8 cellular contexts compared by ENCODE assay signal in genomic region chr10:75408911-75409885, GRCh38. TPM values are rescaled to one million over a fixed set of nuclear protein-coding genes. Genes with fewer than 3 reads are reported as not detected.
DNase-seq lines count a peak whose midpoint lies in the region; ATAC-seq, FAIRE-seq and TF ChIP-seq lines count a peak whose summit lies in the region.

No MANE protein-coding gene starts in this region.

- no peaks in the 10 kb centered on the region for H3K9me2 ChIP-seq in SK-N-SH

- H3K56ac ChIP-seq in H1 (replicated peaks; ENCODE audit: insufficient read length, low read depth, low read length), result no peak overlapping the region

- H4K8ac ChIP-seq in H1 (ENCODE audit: extremely low read depth, insufficient read depth, low read length), result no peak overlapping the region; the same call in 1 of the 2 replicates

- TF ChIP-seq RAD21 in SK-N-SH (IDR thresholded peaks at IDR 0.05; ENCODE audit: low read length) (no peak), H1 (IDR thresholded peaks at IDR 0.05 in 1 of 2, conservative IDR thresholded peaks at IDR 0.05 in 1 of 2; ENCODE audit: low read depth in 2 of 2, low read length in 2 of 2) (peak in 1 of 2 experiments; percentile 32; a peak in 1 of 4 replicates)

- no peak overlapping the region for H3K27ac ChIP-seq in HUES6 (ENCODE audit: low read depth, low read length)
- peak overlapping the region; percentile 24 to 80 for H3K27ac ChIP-seq in SK-N-SH (ENCODE audit: low read depth in 2 of 2, low read length in 1 of 2)
- H3K27ac ChIP-seq in H1 (ENCODE audit: low read depth, low read length), result no peak overlapping the region
- peak overlapping the region; percentile 78 to 88 for H3K27ac ChIP-seq in lung (ENCODE audit: low read depth in 1 of 2, low read length in 1 of 2)
- H3K27ac ChIP-seq in thoracic aorta, result peak overlapping the region; percentile 95

- DNase-seq in activated T-cell treated with anti-CD3 and anti-CD28 coated beads, Interleukin-2, amount 50 U/mL, for 1 hour, result peak; percentile 43
- no peak for DNase-seq in activated T-cell treated with anti-CD3 and anti-CD28 coated beads for 4 hours
- DNase-seq in SK-N-SH, result peak; percentile 98
- DNase-seq in H1 (ENCODE audit: low read depth in 1 of 2, low spot score in 2 of 2), result peak in 1 of 2 experiments; percentile 86
- peak; percentile 83 for DNase-seq in lung (ENCODE audit: low spot score)
- DNase-seq in thoracic aorta (ENCODE audit: low spot score), result no peak
- no peak for DNase-seq in NK-92 treated with Interleukin-12 subunit alpha and Interleukin-12 subunit beta, amount 100 ng/mL, for 24 hours (lab: John Stamatoyannopoulos, UW)

- no peak overlapping the region for H4K5ac ChIP-seq in H1 (ENCODE audit: insufficient read length, low read depth, low read length)

- H2AK5ac ChIP-seq in H1 (ENCODE audit: low read depth, low read length), result no peak overlapping the region

- WGBS in SK-N-SH (ENCODE audit: low lambda C conversion rate), result 7% methylated on average over 23 of the region's 76 CpGs
- 1% methylated on average over 23 of the region's 76 CpGs; no CpG with 5 or more reads in 1 of the 2 experiments for WGBS in H1 (ENCODE audit: extremely low coverage in 1 of 2, insufficient coverage in 1 of 2, insufficient read length in 1 of 2, insufficient replicate concordance in 2 of 2, low coverage in 1 of 2, low lambda C conversion rate in 2 of 2, missing lambda C conversion rate in 1 of 2), 2 experiments
- 1 to 2% methylated on average over 58 to 76 of the region's 76 CpGs for WGBS in lung, 2 donors

- H3K79me1 ChIP-seq in H1 (ENCODE audit: low read depth, low read length), result no peaks in the 10 kb centered on the region

- H2BK120ac ChIP-seq in H1 (replicated peaks; ENCODE audit: low read depth, low read length), result no peak overlapping the region

- ATAC-seq in lung (ENCODE audit: insufficient read depth, low FRiP score), result peak; percentile 86
- ATAC-seq in thoracic aorta (ENCODE audit: insufficient number of reproducible peaks, low FRiP score, low read depth), result peak; percentile 85

- no peak overlapping the region for H4K91ac ChIP-seq in H1 (replicated peaks; ENCODE audit: insufficient read length, low read length)

- H3K4me2 ChIP-seq in SK-N-SH (peak overlapping the region; percentile 93), H1 (ENCODE audit: insufficient read depth in 1 of 2, low read depth in 2 of 2, low read length in 2 of 2) (peak overlapping the region; percentile 82 to 92)

- H3K9me3 ChIP-seq in HUES6 (ENCODE audit: control insufficient read depth, insufficient read depth, low read depth, low read length) (no peaks in the 10 kb centered on the region), SK-N-SH (no peaks in the 10 kb centered on the region), H1 (ENCODE audit: insufficient read depth in 2 of 2, low read depth in 1 of 2, low read length in 1 of 2) (no peaks in the 10 kb centered on the region; a peak in 1 of 4 replicates), lung (ENCODE audit: control insufficient read depth in 2 of 2, insufficient read depth in 1 of 2, low read length in 1 of 2) (no peaks in the 10 kb centered on the region), thoracic aorta (no peaks in the 10 kb centered on the region)

- no peaks in the 10 kb centered on the region for H3K36me3 ChIP-seq in HUES6 (ENCODE audit: control insufficient read depth, insufficient read depth, low read length)
- H3K36me3 ChIP-seq in SK-N-SH (replicated peaks in 1 of 2; ENCODE audit: control insufficient read depth in 1 of 2, insufficient read depth in 2 of 2, low read length in 1 of 2), result peaks cover 0 to 7% of the 10 kb centered on the region in 2 experiments
- peaks cover 0 to 10% (median 0%) of the 10 kb centered on the region in 4 experiments; a peak in 1 of 8 replicates for H3K36me3 ChIP-seq in H1 (ENCODE audit: control insufficient read depth in 2 of 4, insufficient read depth in 4 of 4, low read length in 3 of 4)
- H3K36me3 ChIP-seq in lung (ENCODE audit: control insufficient read depth in 2 of 2, insufficient read depth in 2 of 2, low read length in 2 of 2), result no peaks in the 10 kb centered on the region
- H3K36me3 ChIP-seq in thoracic aorta, result no peaks in the 10 kb centered on the region

- no peak overlapping the region for H2BK15ac ChIP-seq in H1 (ENCODE audit: low read length)

- H2BK5ac ChIP-seq in H1 (ENCODE audit: low read depth, low read length), result no peak overlapping the region

- CTCF ChIA-PET in SK-N-SH (lab: Yijun Ruan, JAX) (interaction anchor here (0.8 kb wide), 1 partner anchor 15 kb away, joined by 3 read pairs; no protein-coding TSS in a partner anchor), H1 (lab: Charles Lee; ENCODE audit: partially characterized antibody) (interaction anchor here (0.6 to 2.1 kb wide), 3 partner anchors 10 to 291 kb away, joined by 3 to 7 read pairs (median 3); no protein-coding TSS in a partner anchor)

- H2BK20ac ChIP-seq in H1 (ENCODE audit: low read length), result no peak overlapping the region

- peaks cover 99% of the 10 kb centered on the region for H3K27me3 ChIP-seq in HUES6 (ENCODE audit: control insufficient read depth, insufficient read depth, low read length)
- no peaks in the 10 kb centered on the region for H3K27me3 ChIP-seq in SK-N-SH (ENCODE audit: insufficient read depth)
- H3K27me3 ChIP-seq in H1 (replicated peaks in 1 of 4; ENCODE audit: control insufficient read depth in 3 of 4, extremely low read depth in 1 of 4, insufficient read depth in 3 of 4, low read length in 3 of 4), result peaks cover 77 to 99% (median 95%) of the 10 kb centered on the region in 4 experiments
- H3K27me3 ChIP-seq in lung (ENCODE audit: control insufficient read depth, insufficient read depth), result no peaks in the 10 kb centered on the region
- H3K27me3 ChIP-seq in thoracic aorta (replicated peaks; ENCODE audit: insufficient read depth), result no peaks in the 10 kb centered on the region

- no peak overlapping the region for H3K23ac ChIP-seq in H1 (ENCODE audit: insufficient read length)

- no peak for FAIRE-seq in H1 (lab: Jason Lieb, UNC)

- H2BK12ac ChIP-seq in H1 (ENCODE audit: low read depth, low read length), result 0 out of 2 replicates have a peak overlapping the region, but pooled peaks have one; percentile 9

- peaks cover 5% of the 10 kb centered on the region for H3F3A ChIP-seq in SK-N-SH (replicated peaks; ENCODE audit: insufficient read depth)

- H3K9ac ChIP-seq in HUES6 (ENCODE audit: low read length), result peak overlapping the region; percentile 56
- H3K9ac ChIP-seq in SK-N-SH, result peak overlapping the region; percentile 82
- H3K9ac ChIP-seq in H1 (replicated peaks in 1 of 4; ENCODE audit: extremely low read depth in 1 of 4, low read depth in 3 of 4, low read length in 3 of 4), result no peak overlapping the region; a peak in 1 of 7 replicates

- H4K20me1 ChIP-seq in SK-N-SH (ENCODE audit: insufficient read depth) (no peaks in the 10 kb centered on the region), H1 (replicated peaks in 1 of 2; ENCODE audit: control insufficient read depth in 1 of 2, insufficient read depth in 2 of 2, low read length in 2 of 2) (peaks cover 18 to 21% of the 10 kb centered on the region in 2 experiments)

- TF ChIP-seq EP300 in SK-N-SH (IDR thresholded peaks at IDR 0.05; ENCODE audit: borderline replicate concordance in 1 of 2, low read depth in 1 of 2, low read length in 1 of 2) (no peak), H1 (IDR thresholded peaks at IDR 0.05; ENCODE audit: borderline replicate concordance in 1 of 2, low read depth in 2 of 2, low read length in 2 of 2) (no peak)

- no peak overlapping the region for H3K14ac ChIP-seq in H1 (ENCODE audit: insufficient read length)

- H3K18ac ChIP-seq in H1 (ENCODE audit: extremely low read depth, low read length), result no peak overlapping the region; the same call in 1 of the 2 replicates

- TF ChIP-seq CTCF in SK-N-SH (IDR thresholded peaks at IDR 0.05), result no peak
- TF ChIP-seq CTCF in H1 (IDR thresholded peaks at IDR 0.05; ENCODE audit: control extremely low read depth in 1 of 3, insufficient read depth in 1 of 3, low read depth in 1 of 3, low read length in 3 of 3), result peak in 1 of 3 experiments; percentile 5; a peak in 1 of 4 replicates
- no peak for TF ChIP-seq CTCF in lung (IDR thresholded peaks at IDR 0.05; ENCODE audit: control extremely low read depth, extremely low read depth)
- no peak for TF ChIP-seq CTCF in thoracic aorta (IDR thresholded peaks at IDR 0.05)

- POLR2A ChIA-PET in SK-N-SH (lab: Yijun Ruan, JAX) (interaction anchor here (1.2 kb wide), 1 partner anchor 99 kb away, joined by 4 read pairs; no protein-coding TSS in a partner anchor), H1 (lab: Charles Lee; ENCODE audit: partially characterized antibody) (interaction anchor here (1.1 to 1.4 kb wide), 2 partner anchors 10 to 13 kb away, joined by 4 read pairs; no protein-coding TSS in a partner anchor)

- H3K4ac ChIP-seq in H1 (replicated peaks; ENCODE audit: insufficient read length, low read depth, low read length), result no peak overlapping the region

- peak overlapping the region; percentile 80 for H3K4me3 ChIP-seq in HUES6 (ENCODE audit: low read depth, low read length)
- peak overlapping the region; percentile 92 to 93 for H3K4me3 ChIP-seq in SK-N-SH (ENCODE audit: low read depth in 2 of 2, low read length in 1 of 2)
- H3K4me3 ChIP-seq in H1 (ENCODE audit: extremely low read depth in 1 of 4, insufficient read depth in 2 of 4, low read depth in 3 of 4, low read length in 4 of 4), result peak overlapping the region; percentile 67 to 82 (median 72)
- H3K4me3 ChIP-seq in lung, result peak overlapping the region; percentile 71
- peak overlapping the region; percentile 94 for H3K4me3 ChIP-seq in thoracic aorta

- peaks cover 7% of the 10 kb centered on the region; the same call in 1 of the 2 replicates for H3K23me2 ChIP-seq in H1 (ENCODE audit: low read depth, low read length)

- H2AFZ ChIP-seq in SK-N-SH (ENCODE audit: low read depth) (peak overlapping the region; percentile 96), H1 (ENCODE audit: low read length) (peak overlapping the region; percentile 70; the same call in 1 of the 2 replicates)

- H3K79me2 ChIP-seq in SK-N-SH (ENCODE audit: insufficient read depth), result peaks cover 12% of the 10 kb centered on the region
- no peaks in the 10 kb centered on the region for H3K79me2 ChIP-seq in H1 (ENCODE audit: control insufficient read depth in 1 of 2, insufficient read depth in 2 of 2, low read length in 2 of 2)

- TF ChIP-seq POLR2A in H1 (IDR thresholded peaks at IDR 0.05; ENCODE audit: control extremely low read depth in 1 of 2, low read depth in 2 of 2, low read length in 2 of 2), result no peak

- H3K4me1 ChIP-seq in HUES6 (ENCODE audit: control insufficient read depth, insufficient read depth, low read length) (peaks cover 41% of the 10 kb centered on the region), SK-N-SH (ENCODE audit: control insufficient read depth in 1 of 2, insufficient read depth in 2 of 2, low read depth in 1 of 2, low read length in 1 of 2) (peaks cover 0 to 11% of the 10 kb centered on the region in 2 experiments; a peak in 1 of 4 replicates), H1 (replicated peaks in 1 of 4; ENCODE audit: control insufficient read depth in 3 of 4, insufficient read depth in 4 of 4, low read length in 3 of 4) (peaks cover 8 to 23% (median 13%) of the 10 kb centered on the region in 4 experiments), lung (ENCODE audit: control insufficient read depth in 2 of 2, insufficient read depth in 2 of 2, low read length in 2 of 2) (peaks cover 0 to 8% of the 10 kb centered on the region in 2 donors), thoracic aorta (ENCODE audit: control insufficient read depth in 1 of 2, low read depth in 2 of 2) (peaks cover 2 to 24% of the 10 kb centered on the region in 2 donors)

RNA-seq across cellular contexts. Expression of gene ZNF503, which starts 7.6 kb away (rescaled TPM):
- polyA plus RNA-seq in SK-N-SH (2012; rRNA removed) (4.5 and 5.9 TPM in 2 replicates), H1 (2011; rRNA removed) (0.03 and 0.09 TPM in 2 replicates), lung (10 to 100 TPM; 11.7 to 32.1 TPM)
- 6.5 and 10.6 TPM in 2 replicates for polyA plus RNA-seq in SK-N-SH (2012; cell fraction: cytosol; rRNA removed)
- polyA plus RNA-seq in SK-N-SH (2012; cell fraction: nucleus; rRNA removed), result 18.3 and 26.9 TPM in 2 replicates
- 0.13 and 0.27 TPM in 2 replicates for total RNA-seq in H1 (2021; fragmentation: NEBNext Ultra II Directional; extraction: Animal tissue kit (Norgen Biotek cat#: 25700))
- polyA plus RNA-seq in H1 (2011; cell fraction: cytosol; rRNA removed), result 0.05 TPM
- polyA plus RNA-seq in H1 (2011; cell fraction: nucleus; rRNA removed), result 0.13 TPM
- polyA plus RNA-seq in H1 (2012, experiment 1 of 2), result 0.07 to 0.11 TPM (median 0.08 TPM) in 4 replicates
- polyA plus RNA-seq in H1 (2012, experiment 2 of 2), result 0.14 TPM
- polyA plus RNA-seq in H1 (2013, experiment 1 of 2), result 0.20 TPM
- 0.13 TPM for polyA plus RNA-seq in H1 (2013, experiment 2 of 2)
- not detected in 2 replicates for polyA minus RNA-seq in H1 (2011; rRNA and poly(A)+ RNA removed)
- not detected for polyA minus RNA-seq in H1 (2011; cell fraction: cytosol; rRNA and poly(A)+ RNA removed)
- 0.20 TPM for polyA minus RNA-seq in H1 (2011; cell fraction: nucleus; rRNA and poly(A)+ RNA removed)
- total RNA-seq in lung (10 to 100 TPM; 24.8 to 37.8 TPM), thoracic aorta (10 to 100 TPM; 28.8 to 42.3 TPM)

RNA-seq across cellular contexts. Expression of gene LRMDA, which starts 22.2 kb away (rescaled TPM):
- 0.37 and 0.95 TPM in 2 replicates for polyA plus RNA-seq in SK-N-SH (2012; rRNA removed)
- 0.08 and 0.41 TPM in 2 replicates for polyA plus RNA-seq in SK-N-SH (2012; cell fraction: cytosol; rRNA removed)
- polyA plus RNA-seq in SK-N-SH (2012; cell fraction: nucleus; rRNA removed), result 0.13 and 0.32 TPM in 2 replicates
- total RNA-seq in H1 (2021; fragmentation: NEBNext Ultra II Directional; extraction: Animal tissue kit (Norgen Biotek cat#: 25700)), result 0.86 and 2.4 TPM in 2 replicates
- polyA plus RNA-seq in H1 (2011; rRNA removed), result 0.52 and 2.8 TPM in 2 replicates
- polyA plus RNA-seq in H1 (2011; cell fraction: cytosol; rRNA removed), result 1.9 TPM
- polyA plus RNA-seq in H1 (2011; cell fraction: nucleus; rRNA removed), result 2.3 TPM
- polyA plus RNA-seq in H1 (2012, experiment 1 of 2), result 1.3 to 4.1 TPM (median 3.0 TPM) in 4 replicates
- polyA plus RNA-seq in H1 (2012, experiment 2 of 2), result 0.24 TPM
- polyA plus RNA-seq in H1 (2013, experiment 1 of 2), result 0.24 TPM
- 0.39 TPM for polyA plus RNA-seq in H1 (2013, experiment 2 of 2)
- polyA minus RNA-seq in H1 (2011; rRNA and poly(A)+ RNA removed), result 0.63 and 4.4 TPM in 2 replicates
- polyA minus RNA-seq in H1 (2011; cell fraction: cytosol; rRNA and poly(A)+ RNA removed), result 1.1 TPM
- 5.4 TPM for polyA minus RNA-seq in H1 (2011; cell fraction: nucleus; rRNA and poly(A)+ RNA removed)
- 10 to 100 TPM; 15.5 to 40.8 TPM for total RNA-seq in lung
- 10 to 100 TPM; 12.1 to 27.8 TPM for polyA plus RNA-seq in lung
- total RNA-seq in thoracic aorta, result 10 to 100 TPM in 1 of 2 donors, 1 to 10 TPM in 1; 8.3 to 36.6 TPM

Comparison
In these comparisons a context has a peak if more than half of its experiments do, and no peak if none do; other contexts are left out.
1. DNase-seq: peak in activated T-cell treated with anti-CD3 and anti-CD28 coated beads, Interleukin-2, amount 50 U/mL, for 1 hour (single experiment), SK-N-SH (single experiment) and lung (single experiment); none in activated T-cell treated with anti-CD3 and anti-CD28 coated beads for 4 hours (single experiment), thoracic aorta (single experiment) and NK-92 treated with Interleukin-12 subunit alpha and Interleukin-12 subunit beta, amount 100 ng/mL, for 24 hours (single experiment).
2. H3K27ac ChIP-seq: peak in SK-N-SH (2 of 2), lung (2 of 2) and thoracic aorta (2 of 2); none in HUES6 (single experiment) and H1 (single experiment).
3. H3K9ac ChIP-seq: peak in HUES6 (single experiment) and SK-N-SH (single experiment); none in H1 (0 of 4).
4. RNA of gene ZNF503, which starts 7.6 kb away (total RNA-seq): 28.8 to 42.3 TPM in thoracic aorta and 24.8 to 37.8 TPM in lung; 0.13 to 0.27 TPM in H1; every median in the first group is over 10 times any median in the second.
5. Peak in every context shown above with its lines, with median percentiles within 50 percentile points of each other: H3K4me3 ChIP-seq.